21 cellular contexts compared by ENCODE assay signal in genomic region chr3:34202975-34203374, GRCh38.
DNase-seq lines count a peak whose midpoint lies in the region; ATAC-seq, FAIRE-seq and TF ChIP-seq lines count a peak whose summit lies in the region.
"Had no signal": no experiment of that assay in that cellular context is flagged by ENCODE, and none has a peak within 500 bp of the region (broad histone marks: within the 10 kb centered on the region; RNA-seq: fewer than 3 reads in every experiment).

No MANE protein-coding gene starts in this region.

- H3K36me3 Mint-ChIP-seq in osteocyte (ENCODE audit: unreplicated experiment), result peaks cover 40% of the 10 kb centered on the region
- H3K36me3 Mint-ChIP-seq: CD14-positive monocyte had no signal

- H3K9ac ChIP-seq in H1 (replicated peaks in 1 of 4; ENCODE audit: extremely low read depth in 1 of 4, low read depth in 3 of 4, low read length in 3 of 4), result no peak overlapping the region

- H3K36me3 ChIP-seq in H1 (ENCODE audit: control insufficient read depth in 2 of 4, insufficient read depth in 4 of 4, low read length in 3 of 4), result no peaks in the 10 kb centered on the region
- no peaks in the 10 kb centered on the region for H3K36me3 ChIP-seq in vagina
- H3K36me3 ChIP-seq: MG63, SJCRH30 had no signal

- H3K4me1 ChIP-seq in H1 (replicated peaks in 1 of 4; ENCODE audit: control insufficient read depth in 3 of 4, insufficient read depth in 4 of 4, low read length in 3 of 4) (no peaks in the 10 kb centered on the region), vagina (no peaks in the 10 kb centered on the region)
- H3K4me1 ChIP-seq: SJCRH30 had no signal

- no peak overlapping the region for H4K91ac ChIP-seq in H1 (replicated peaks; ENCODE audit: insufficient read length, low read length)

- H3K27ac ChIP-seq in H1 (ENCODE audit: low read depth, low read length) (no peak overlapping the region), vagina (no peak overlapping the region)
- H3K27ac ChIP-seq: SJCRH30 had no signal

- H3K4me3 ChIP-seq in H1 (ENCODE audit: extremely low read depth in 1 of 4, insufficient read depth in 2 of 4, low read depth in 3 of 4, low read length in 4 of 4) (no peak overlapping the region), vagina (no peak overlapping the region)
- H3K4me3 ChIP-seq: MG63, SJCRH30 had no signal

- peak; percentile 57 for DNase-seq in D341Med (ENCODE audit: low spot score)
- peak; percentile 62 for DNase-seq in NCI-H446 treated with DMSO at 0.1 percent for 48 hours (lab: John Stamatoyannopoulos, UW)
- DNase-seq in H1 (ENCODE audit: low read depth in 1 of 2, low spot score in 2 of 2), result no peak
- DNase-seq in osteocyte (ENCODE audit: extremely low spot score, unreplicated experiment), result no peak
- no peak for DNase-seq in effector CD4-positive, alpha-beta T cell
- DNase-seq in vagina (ENCODE audit: extremely low spot score in 2 of 2), result no peak
- DNase-seq in NCI-H128 (lab: John Stamatoyannopoulos, UW; ENCODE audit: unreplicated experiment), result no peak
- DNase-seq: COR-L47, DMS79, HFFc6, KG1, MG63, NCI-H1092 treated with DMSO at 0.1 percent for 48 hours, NCI-H1694 treated with DMSO at 0.1 percent for 48 hours, NCI-H510A had no signal

- H3K9me3 Mint-ChIP-seq in osteocyte (ENCODE audit: unreplicated experiment), result no peaks in the 10 kb centered on the region

- no peak overlapping the region for H2BK12ac ChIP-seq in H1 (ENCODE audit: low read depth, low read length)

- CTCF ChIA-PET in H1 (lab: Charles Lee; ENCODE audit: partially characterized antibody), result interaction anchor here (0.9 to 1.1 kb wide), 3 partner anchors 9 to 15 kb away, joined by 3 read pairs; no protein-coding TSS in a partner anchor

- no peaks in the 10 kb centered on the region for H3K23me2 ChIP-seq in H1 (ENCODE audit: low read depth, low read length)

- TF ChIP-seq EP300 in H1 (IDR thresholded peaks at IDR 0.05; ENCODE audit: borderline replicate concordance in 1 of 2, low read depth in 2 of 2, low read length in 2 of 2), result no peak

- H2BK120ac ChIP-seq in H1 (replicated peaks; ENCODE audit: low read depth, low read length), result no peak overlapping the region

- no peaks in the 10 kb centered on the region for H4K20me1 ChIP-seq in H1 (replicated peaks in 1 of 2; ENCODE audit: control insufficient read depth in 1 of 2, insufficient read depth in 2 of 2, low read length in 2 of 2)

- WGBS in H1 (ENCODE audit: extremely low coverage in 1 of 2, insufficient coverage in 1 of 2, insufficient read length in 1 of 2, insufficient replicate concordance in 2 of 2, low coverage in 1 of 2, low lambda C conversion rate in 2 of 2, missing lambda C conversion rate in 1 of 2), 2 experiments, result 91% methylated on average over 3 of the region's 3 CpGs; no CpG with 5 or more reads in 1 of the 2 experiments

- peaks cover 88% of the 10 kb centered on the region for H3K4me1 Mint-ChIP-seq in osteocyte (ENCODE audit: unreplicated experiment)

- no peak overlapping the region for H4K8ac ChIP-seq in H1 (ENCODE audit: extremely low read depth, insufficient read depth, low read length)

- no peak overlapping the region for H3K4me2 ChIP-seq in H1 (ENCODE audit: insufficient read depth in 1 of 2, low read depth in 2 of 2, low read length in 2 of 2)

- TF ChIP-seq CTCF in H1 (IDR thresholded peaks at IDR 0.05; ENCODE audit: control extremely low read depth in 1 of 3, insufficient read depth in 1 of 3, low read depth in 1 of 3, low read length in 3 of 3), result no peak
- TF ChIP-seq CTCF in osteocyte (IDR thresholded peaks at IDR 0.05), result no peak
- no peak for TF ChIP-seq CTCF in vagina (IDR thresholded peaks at IDR 0.05)

- no peak for TF ChIP-seq RAD21 in H1 (IDR thresholded peaks at IDR 0.05 in 1 of 2, conservative IDR thresholded peaks at IDR 0.05 in 1 of 2; ENCODE audit: low read depth in 2 of 2, low read length in 2 of 2)

- no peaks in the 10 kb centered on the region for H3K27me3 Mint-ChIP-seq in osteocyte (ENCODE audit: unreplicated experiment)

- no peak overlapping the region for H3K4me3 Mint-ChIP-seq in osteocyte (ENCODE audit: unreplicated experiment)
- H3K4me3 Mint-ChIP-seq: CD14-positive monocyte, HFFc6 had no signal

- no peak for TF ChIP-seq POLR2A in H1 (IDR thresholded peaks at IDR 0.05; ENCODE audit: control extremely low read depth in 1 of 2, low read depth in 2 of 2, low read length in 2 of 2)
- no peak for TF ChIP-seq POLR2A in vagina (IDR thresholded peaks at IDR 0.05)

- H3K14ac ChIP-seq in H1 (ENCODE audit: insufficient read length), result no peak overlapping the region

- H2BK15ac ChIP-seq in H1 (ENCODE audit: low read length), result no peak overlapping the region

- peak overlapping the region; percentile 74 for H3K27ac Mint-ChIP-seq in osteocyte (ENCODE audit: unreplicated experiment)
- H3K27ac Mint-ChIP-seq: CD14-positive monocyte, HFFc6 had no signal

- H3K9me3 ChIP-seq in H1 (ENCODE audit: insufficient read depth in 2 of 2, low read depth in 1 of 2, low read length in 1 of 2), result no peaks in the 10 kb centered on the region
- H3K9me3 ChIP-seq in vagina, result no peaks in the 10 kb centered on the region
- H3K9me3 ChIP-seq: MG63, SJCRH30 had no signal

- H2BK20ac ChIP-seq in H1 (ENCODE audit: low read length), result no peak overlapping the region

- H2AFZ ChIP-seq in H1 (ENCODE audit: low read length), result peak overlapping the region; percentile 32; the same call in 1 of the 2 replicates

- no peak overlapping the region for H3K18ac ChIP-seq in H1 (ENCODE audit: extremely low read depth, low read length)

- H3K4ac ChIP-seq in H1 (replicated peaks; ENCODE audit: insufficient read length, low read depth, low read length), result no peak overlapping the region

- ATAC-seq in GM18870 (IDR thresholded peaks at IDR 0.05; ENCODE audit: unreplicated experiment), result no peak

- H3K27me3 ChIP-seq in H1 (replicated peaks in 1 of 4; ENCODE audit: control insufficient read depth in 3 of 4, extremely low read depth in 1 of 4, insufficient read depth in 3 of 4, low read length in 3 of 4) (no peaks in the 10 kb centered on the region), vagina (no peaks in the 10 kb centered on the region)
- H3K27me3 ChIP-seq: MG63, SJCRH30 had no signal

- no peak overlapping the region for H3K56ac ChIP-seq in H1 (replicated peaks; ENCODE audit: insufficient read length, low read depth, low read length)

- no peak overlapping the region for H4K5ac ChIP-seq in H1 (ENCODE audit: insufficient read length, low read depth, low read length)

- no peaks in the 10 kb centered on the region for H3K79me1 ChIP-seq in H1 (ENCODE audit: low read depth, low read length)

- intact Hi-C loops in vagina (cut with DNase I), result no loop called here

- no peak overlapping the region for H2AK5ac ChIP-seq in H1 (ENCODE audit: low read depth, low read length)

- POLR2A ChIA-PET in H1 (lab: Charles Lee; ENCODE audit: partially characterized antibody), result no interaction called here

- H2BK5ac ChIP-seq in H1 (ENCODE audit: low read depth, low read length), result no peak overlapping the region

- no peaks in the 10 kb centered on the region for H3K79me2 ChIP-seq in H1 (ENCODE audit: control insufficient read depth in 1 of 2, insufficient read depth in 2 of 2, low read length in 2 of 2)

- H3K23ac ChIP-seq in H1 (ENCODE audit: insufficient read length), result no peak overlapping the region

- FAIRE-seq in H1 (lab: Jason Lieb, UNC), result no peak
- FAIRE-seq: A204.1, G401.6, GM12891 had no signal

TF ChIP-seq in H1, 55 proteins besides CTCF, POLR2A, EP300 and RAD21:
- no peak for TF ChIP-seq ASH2L (IDR thresholded peaks at IDR 0.05; ENCODE audit: low read length)
- TF ChIP-seq CHD2 (IDR thresholded peaks at IDR 0.05; ENCODE audit: low read length), result no peak
- TF ChIP-seq MAFK (IDR thresholded peaks at IDR 0.05; ENCODE audit: low read depth, low read length), result no peak
- TF ChIP-seq SAP30 (IDR thresholded peaks at IDR 0.05; ENCODE audit: insufficient read depth, insufficient replicate concordance, low read length), result no peak
- no peak for TF ChIP-seq RNF2 (IDR thresholded peaks at IDR 0.05; ENCODE audit: borderline replicate concordance, low read depth, low read length, missing control alignments, poor library complexity, severe bottlenecking)
- no peak for TF ChIP-seq BRCA1 (IDR thresholded peaks at IDR 0.05; ENCODE audit: low read depth, low read length)

Comparison
In these comparisons a context has a peak if more than half of its experiments do, and no peak if none do; other contexts are left out.
1. DNase-seq: peak in D341Med (single experiment) and NCI-H446 treated with DMSO at 0.1 percent for 48 hours (single experiment); none in H1 (0 of 2), osteocyte (single experiment), effector CD4-positive, alpha-beta T cell (single experiment), vagina (0 of 2) and NCI-H128 (single experiment).